ENCODE assay signal across 15 cellular contexts in genomic region chr6:140415266-140415665, GRCh38.
A peak's percentile ranks its signal among the peaks of the same experiment; 100 is the strongest.
DNase-seq lines count a peak whose midpoint lies in the region; ATAC-seq and TF ChIP-seq lines count a peak whose summit lies in the region.
"Had no signal": no experiment of that assay in that cellular context is flagged by ENCODE, and none has a peak within 500 bp of the region (broad histone marks: within the 10 kb centered on the region; RNA-seq: fewer than 3 reads in every experiment).

No MANE protein-coding gene starts in this region.

- H3K9ac ChIP-seq in mesendoderm (ENCODE audit: low read length) (no peak overlapping the region), SK-N-SH (no peak overlapping the region)
- H3K9ac ChIP-seq: KMS-11 had no signal

- no peak overlapping the region for H2BK5ac ChIP-seq in mesendoderm (ENCODE audit: low read length)

- H4K20me1 ChIP-seq in SK-N-SH (ENCODE audit: insufficient read depth): no peaks in the 10 kb centered on the region

- H3K9me3 Mint-ChIP-seq in WTC11: peaks cover 29% of the 10 kb centered on the region

- H4K8ac ChIP-seq in mesendoderm (ENCODE audit: low read depth, low read length): no peak overlapping the region

- TF ChIP-seq RAD21 in SK-N-SH (IDR thresholded peaks at IDR 0.05; ENCODE audit: low read length): no peak

- H3K4me1 ChIP-seq in mesendoderm (ENCODE audit: control insufficient read depth, low read depth, low read length): no peaks in the 10 kb centered on the region
- no peaks in the 10 kb centered on the region for H3K4me1 ChIP-seq in ovary (ENCODE audit: insufficient read depth)
- H3K4me1 ChIP-seq in SK-N-SH (ENCODE audit: control insufficient read depth in 1 of 2, insufficient read depth in 2 of 2, low read depth in 1 of 2, low read length in 1 of 2): no peaks in the 10 kb centered on the region

- H3K4me2 ChIP-seq in mesendoderm (ENCODE audit: low read length) (no peak overlapping the region), SK-N-SH (no peak overlapping the region)
- H3K4me2 ChIP-seq: KMS-11 had no signal

- no peak overlapping the region for H2BK15ac ChIP-seq in mesendoderm (replicated peaks; ENCODE audit: low read depth)

- H3K9me3 ChIP-seq in ovary (no peaks in the 10 kb centered on the region), SK-N-SH (no peaks in the 10 kb centered on the region)

- peaks cover 13% of the 10 kb centered on the region for H3K4me1 Mint-ChIP-seq in WTC11

- H3K27ac ChIP-seq in mesendoderm (ENCODE audit: low read depth, low read length) (no peak overlapping the region), ovary (no peak overlapping the region), SK-N-SH (ENCODE audit: low read depth in 2 of 2, low read length in 1 of 2) (no peak overlapping the region)
- H3K27ac ChIP-seq: C4-2B, KMS-11 had no signal

- no peak overlapping the region for H3K18ac ChIP-seq in mesendoderm (ENCODE audit: low read length)

- H4K5ac ChIP-seq in mesendoderm (ENCODE audit: low read length): no peak overlapping the region

- no peak overlapping the region for H3K4me3 Mint-ChIP-seq in WTC11

- peak; percentile 8 for DNase-seq in D341Med (ENCODE audit: low spot score)
- DNase-seq in H7: peak; percentile 1
- peak; percentile 11 for DNase-seq in WTC11 (ENCODE audit: low spot score)
- peak; percentile 45 for DNase-seq in mesendoderm
- DNase-seq in ovary: no peak
- DNase-seq in SK-N-SH: no peak
- no peak for DNase-seq in retina
- DNase-seq: AML-193, MV-4-11, NCI-H1417 treated with DMSO at 0.1 percent for 48 hours, NCI-H2029 treated with DMSO at 0.1 percent for 48 hours, SW 1271 had no signal

- intact Hi-C loops in ovary (cut with DNase I): no loop called here

- no peaks in the 10 kb centered on the region for H3K27me3 ChIP-seq in H7 (ENCODE audit: control insufficient read depth, insufficient read depth, low read length)
- no peaks in the 10 kb centered on the region for H3K27me3 ChIP-seq in mesendoderm (ENCODE audit: insufficient read depth, low read length, poor library complexity)
- no peaks in the 10 kb centered on the region for H3K27me3 ChIP-seq in ovary
- no peaks in the 10 kb centered on the region for H3K27me3 ChIP-seq in SK-N-SH (ENCODE audit: insufficient read depth)

- TF ChIP-seq EP300 in ovary (IDR thresholded peaks at IDR 0.05): no peak
- no peak for TF ChIP-seq EP300 in SK-N-SH (IDR thresholded peaks at IDR 0.05; ENCODE audit: borderline replicate concordance in 1 of 2, low read depth in 1 of 2, low read length in 1 of 2)

- no peaks in the 10 kb centered on the region for H3K9me2 ChIP-seq in SK-N-SH

- no peak overlapping the region for H3K4ac ChIP-seq in mesendoderm (ENCODE audit: low read depth, low read length)

- POLR2A ChIA-PET in WTC11 (lab: Charles Lee): no interaction called here
- POLR2A ChIA-PET in SK-N-SH (lab: Yijun Ruan, JAX): interaction anchor here (0.7 kb wide), 1 partner anchor 71 kb away, joined by 3 read pairs; no protein-coding TSS in a partner anchor

- peaks cover 10% of the 10 kb centered on the region for H3K36me3 Mint-ChIP-seq in WTC11

- H3K79me2 ChIP-seq in mesendoderm (ENCODE audit: control insufficient read depth, insufficient read depth, low read length) (no peaks in the 10 kb centered on the region), SK-N-SH (ENCODE audit: insufficient read depth) (no peaks in the 10 kb centered on the region)

- no peaks in the 10 kb centered on the region for H3K79me1 ChIP-seq in mesendoderm (ENCODE audit: low read length)

- H2AK5ac ChIP-seq in mesendoderm (ENCODE audit: low read length): no peak overlapping the region

- peak; percentile 78 for ATAC-seq in WTC11
- ATAC-seq: Right ventricle myocardium inferior had no signal

- no peak overlapping the region for H2AFZ ChIP-seq in SK-N-SH (ENCODE audit: low read depth)

- H3K56ac ChIP-seq in mesendoderm (ENCODE audit: low read length): no peak overlapping the region

- H3K23ac ChIP-seq in mesendoderm (ENCODE audit: low read length): no peak overlapping the region

- no peak for TF ChIP-seq POLR2A in ovary (IDR thresholded peaks at IDR 0.05)

- CTCF ChIA-PET in WTC11 (lab: Charles Lee): no interaction called here
- CTCF ChIA-PET in SK-N-SH (lab: Yijun Ruan, JAX): no interaction called here

- H3K4me3 ChIP-seq in H7 (ENCODE audit: insufficient read depth, low read depth, low read length) (no peak overlapping the region), mesendoderm (ENCODE audit: low read length) (no peak overlapping the region), ovary (no peak overlapping the region), SK-N-SH (ENCODE audit: low read depth in 2 of 2, low read length in 1 of 2) (no peak overlapping the region)

- H3K27ac Mint-ChIP-seq in WTC11: no peak overlapping the region; the same call in 1 of the 2 replicates

- H2BK120ac ChIP-seq in mesendoderm (ENCODE audit: low read depth, low read length): no peak overlapping the region

- H3K27me3 Mint-ChIP-seq in WTC11 (ENCODE audit: low read depth): no peaks in the 10 kb centered on the region; the same call in none of the 2 replicates

- H3K36me3 ChIP-seq in H7 (replicated peaks; ENCODE audit: control insufficient read depth, insufficient read depth, low read length) (no peaks in the 10 kb centered on the region), mesendoderm (ENCODE audit: control insufficient read depth, insufficient read depth, low read length) (no peaks in the 10 kb centered on the region), ovary (no peaks in the 10 kb centered on the region), SK-N-SH (replicated peaks in 1 of 2; ENCODE audit: control insufficient read depth in 1 of 2, insufficient read depth in 2 of 2, low read length in 1 of 2) (no peaks in the 10 kb centered on the region)

- TF ChIP-seq CTCF in WTC11 (IDR thresholded peaks at IDR 0.05) (no peak), ovary (IDR thresholded peaks at IDR 0.05) (no peak), SK-N-SH (IDR thresholded peaks at IDR 0.05) (no peak)

- H3F3A ChIP-seq in SK-N-SH (replicated peaks; ENCODE audit: insufficient read depth): no peaks in the 10 kb centered on the region

TF ChIP-seq in WTC11, 78 proteins besides CTCF, POLR2A, EP300 and RAD21 (continues in another document):
- TF ChIP-seq, protein P1, sequence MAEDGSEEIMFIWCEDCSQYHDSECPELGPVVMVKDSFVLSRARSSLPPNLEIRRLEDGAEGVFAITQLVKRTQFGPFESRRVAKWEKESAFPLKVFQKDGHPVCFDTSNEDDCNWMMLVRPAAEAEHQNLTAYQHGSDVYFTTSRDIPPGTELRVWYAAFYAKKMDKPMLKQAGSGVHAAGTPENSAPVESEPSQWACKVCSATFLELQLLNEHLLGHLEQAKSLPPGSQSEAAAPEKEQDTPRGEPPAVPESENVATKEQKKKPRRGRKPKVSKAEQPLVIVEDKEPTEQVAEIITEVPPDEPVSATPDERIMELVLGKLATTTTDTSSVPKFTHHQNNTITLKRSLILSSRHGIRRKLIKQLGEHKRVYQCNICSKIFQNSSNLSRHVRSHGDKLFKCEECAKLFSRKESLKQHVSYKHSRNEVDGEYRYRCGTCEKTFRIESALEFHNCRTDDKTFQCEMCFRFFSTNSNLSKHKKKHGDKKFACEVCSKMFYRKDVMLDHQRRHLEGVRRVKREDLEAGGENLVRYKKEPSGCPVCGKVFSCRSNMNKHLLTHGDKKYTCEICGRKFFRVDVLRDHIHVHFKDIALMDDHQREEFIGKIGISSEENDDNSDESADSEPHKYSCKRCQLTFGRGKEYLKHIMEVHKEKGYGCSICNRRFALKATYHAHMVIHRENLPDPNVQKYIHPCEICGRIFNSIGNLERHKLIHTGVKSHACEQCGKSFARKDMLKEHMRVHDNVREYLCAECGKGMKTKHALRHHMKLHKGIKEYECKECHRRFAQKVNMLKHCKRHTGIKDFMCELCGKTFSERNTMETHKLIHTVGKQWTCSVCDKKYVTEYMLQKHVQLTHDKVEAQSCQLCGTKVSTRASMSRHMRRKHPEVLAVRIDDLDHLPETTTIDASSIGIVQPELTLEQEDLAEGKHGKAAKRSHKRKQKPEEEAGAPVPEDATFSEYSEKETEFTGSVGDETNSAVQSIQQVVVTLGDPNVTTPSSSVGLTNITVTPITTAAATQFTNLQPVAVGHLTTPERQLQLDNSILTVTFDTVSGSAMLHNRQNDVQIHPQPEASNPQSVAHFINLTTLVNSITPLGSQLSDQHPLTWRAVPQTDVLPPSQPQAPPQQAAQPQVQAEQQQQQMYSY (CRISPR knock-in tag; IDR thresholded peaks at IDR 0.05): no peak
- no peak for TF ChIP-seq ELF4 (CRISPR knock-in tag; IDR thresholded peaks at IDR 0.05; ENCODE audit: low read depth)

TF ChIP-seq in SK-N-SH, 30 proteins besides CTCF, POLR2A, EP300 and RAD21 (continues in another document):
- TF ChIP-seq, protein P2, sequence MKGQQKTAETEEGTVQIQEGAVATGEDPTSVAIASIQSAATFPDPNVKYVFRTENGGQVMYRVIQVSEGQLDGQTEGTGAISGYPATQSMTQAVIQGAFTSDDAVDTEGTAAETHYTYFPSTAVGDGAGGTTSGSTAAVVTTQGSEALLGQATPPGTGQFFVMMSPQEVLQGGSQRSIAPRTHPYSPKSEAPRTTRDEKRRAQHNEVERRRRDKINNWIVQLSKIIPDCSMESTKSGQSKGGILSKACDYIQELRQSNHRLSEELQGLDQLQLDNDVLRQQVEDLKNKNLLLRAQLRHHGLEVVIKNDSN (IDR thresholded peaks at IDR 0.05; ENCODE audit: borderline replicate concordance, low read depth): no peak
- no peak for TF ChIP-seq MXI1 (IDR thresholded peaks at IDR 0.05; ENCODE audit: low read depth, low read length)
- TF ChIP-seq, protein P3, sequence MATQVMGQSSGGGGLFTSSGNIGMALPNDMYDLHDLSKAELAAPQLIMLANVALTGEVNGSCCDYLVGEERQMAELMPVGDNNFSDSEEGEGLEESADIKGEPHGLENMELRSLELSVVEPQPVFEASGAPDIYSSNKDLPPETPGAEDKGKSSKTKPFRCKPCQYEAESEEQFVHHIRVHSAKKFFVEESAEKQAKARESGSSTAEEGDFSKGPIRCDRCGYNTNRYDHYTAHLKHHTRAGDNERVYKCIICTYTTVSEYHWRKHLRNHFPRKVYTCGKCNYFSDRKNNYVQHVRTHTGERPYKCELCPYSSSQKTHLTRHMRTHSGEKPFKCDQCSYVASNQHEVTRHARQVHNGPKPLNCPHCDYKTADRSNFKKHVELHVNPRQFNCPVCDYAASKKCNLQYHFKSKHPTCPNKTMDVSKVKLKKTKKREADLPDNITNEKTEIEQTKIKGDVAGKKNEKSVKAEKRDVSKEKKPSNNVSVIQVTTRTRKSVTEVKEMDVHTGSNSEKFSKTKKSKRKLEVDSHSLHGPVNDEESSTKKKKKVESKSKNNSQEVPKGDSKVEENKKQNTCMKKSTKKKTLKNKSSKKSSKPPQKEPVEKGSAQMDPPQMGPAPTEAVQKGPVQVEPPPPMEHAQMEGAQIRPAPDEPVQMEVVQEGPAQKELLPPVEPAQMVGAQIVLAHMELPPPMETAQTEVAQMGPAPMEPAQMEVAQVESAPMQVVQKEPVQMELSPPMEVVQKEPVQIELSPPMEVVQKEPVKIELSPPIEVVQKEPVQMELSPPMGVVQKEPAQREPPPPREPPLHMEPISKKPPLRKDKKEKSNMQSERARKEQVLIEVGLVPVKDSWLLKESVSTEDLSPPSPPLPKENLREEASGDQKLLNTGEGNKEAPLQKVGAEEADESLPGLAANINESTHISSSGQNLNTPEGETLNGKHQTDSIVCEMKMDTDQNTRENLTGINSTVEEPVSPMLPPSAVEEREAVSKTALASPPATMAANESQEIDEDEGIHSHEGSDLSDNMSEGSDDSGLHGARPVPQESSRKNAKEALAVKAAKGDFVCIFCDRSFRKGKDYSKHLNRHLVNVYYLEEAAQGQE (IDR thresholded peaks at IDR 0.05; ENCODE audit: low read depth, low read length): no peak

Comparison
In these comparisons a context has a peak if more than half of its experiments do, and no peak if none do; other contexts are left out.
1. DNase-seq: peak in D341Med (single experiment), H7 (single experiment), WTC11 (single experiment) and mesendoderm (single experiment); none in ovary (0 of 5), SK-N-SH (single experiment) and retina (single experiment).